Comparison of ENCODE assay signal across 19 cellular contexts in genomic region chr13:73985789-73986188, GRCh38.
A peak's percentile ranks its signal among the peaks of the same experiment; 100 is the strongest.
DNase-seq lines count a peak whose midpoint lies in the region; ATAC-seq, FAIRE-seq and TF ChIP-seq lines count a peak whose summit lies in the region.
"Had no signal": no experiment of that assay in that cellular context is flagged by ENCODE, and none has a peak within 500 bp of the region (broad histone marks: within the 10 kb centered on the region; RNA-seq: fewer than 3 reads in every experiment).

No MANE protein-coding gene starts in this region.

- CTCF ChIA-PET in T-cell (lab: Charles Lee): interaction anchor here (0.6 to 1.8 kb wide), 12 partner anchors 14 to 302 kb away, joined by 3 to 9 read pairs (median 4); no protein-coding TSS in a partner anchor

- FAIRE-seq in HTR-8/SVneo (lab: Jason Lieb, UNC): no peak
- FAIRE-seq: G401.6, GM12878, RCC 7860 had no signal

- no peaks in the 10 kb centered on the region for H3K9me3 Mint-ChIP-seq in T-cell
- no peaks in the 10 kb centered on the region for H3K9me3 Mint-ChIP-seq in activated naive CD8-positive, alpha-beta T cell treated with anti-CD3 and anti-CD28 coated beads, Interleukin-2, amount 50 U/mL, for 24 hours

- H3K27me3 ChIP-seq in cardiac muscle cell: no peaks in the 10 kb centered on the region
- no peaks in the 10 kb centered on the region for H3K27me3 ChIP-seq in ascending aorta
- H3K27me3 ChIP-seq: adrenal gland had no signal

- no peaks in the 10 kb centered on the region for H3K27me3 Mint-ChIP-seq in T-cell
- H3K27me3 Mint-ChIP-seq in activated naive CD8-positive, alpha-beta T cell treated with anti-CD3 and anti-CD28 coated beads, Interleukin-2, amount 50 U/mL, for 24 hours: no peaks in the 10 kb centered on the region

- no peaks in the 10 kb centered on the region for H3K36me3 ChIP-seq in cardiac muscle cell
- H3K36me3 ChIP-seq in ascending aorta: no peaks in the 10 kb centered on the region
- H3K36me3 ChIP-seq: adrenal gland, lower lobe of right lung, thoracic aorta had no signal

- H3K9me3 ChIP-seq in cardiac muscle cell (ENCODE audit: low read depth): no peaks in the 10 kb centered on the region
- no peaks in the 10 kb centered on the region for H3K9me3 ChIP-seq in ascending aorta
- H3K9me3 ChIP-seq: adrenal gland, lower lobe of right lung, thoracic aorta had no signal

- H3K4me3 Mint-ChIP-seq in T-cell: peak overlapping the region; percentile 68 to 82 (median 71)
- peak overlapping the region; percentile 75 for H3K4me3 Mint-ChIP-seq in activated naive CD8-positive, alpha-beta T cell treated with anti-CD3 and anti-CD28 coated beads, Interleukin-2, amount 50 U/mL, for 24 hours

- H3K4me1 Mint-ChIP-seq in T-cell: peaks cover 43 to 46% (median 44%) of the 10 kb centered on the region in 3 donors
- peaks cover 54% of the 10 kb centered on the region for H3K4me1 Mint-ChIP-seq in activated naive CD8-positive, alpha-beta T cell treated with anti-CD3 and anti-CD28 coated beads, Interleukin-2, amount 50 U/mL, for 24 hours

- no peak for TF ChIP-seq CTCF in cardiac muscle cell (IDR thresholded peaks at IDR 0.05; ENCODE audit: low read depth, low read length)
- no peak for TF ChIP-seq CTCF in ascending aorta (IDR thresholded peaks at IDR 0.05)

- peak in 1 of 2 donors; percentile 14 for DNase-seq in cardiac muscle cell (ENCODE audit: low read depth in 1 of 2, low spot score in 1 of 2)
- DNase-seq in cardiac septum (ENCODE audit: low spot score): no peak
- peak in 10 of 34 experiments; percentile 6 to 26 (median 14) for DNase-seq in T-cell
- no peak for DNase-seq in activated naive CD8-positive, alpha-beta T cell treated with anti-CD3 and anti-CD28 coated beads, Interleukin-2, amount 50 U/mL, for 24 hours
- no peak for DNase-seq in activated gamma-delta T cell (lab: John Stamatoyannopoulos, UW)
- DNase-seq in HTR-8/SVneo (ENCODE audit: insufficient read length, low spot score): no peak
- no peak for DNase-seq in ascending aorta (ENCODE audit: low spot score in 2 of 2)
- DNase-seq: adrenal gland; effector CD4-positive, alpha-beta T cell; head of caudate nucleus; lower lobe of right lung; MV-4-11; stimulated activated CD4-positive, alpha-beta T cell treated with anti-CD3 and anti-CD28 coated beads, Interleukin-2, amount 100 ng/mL, for 48 hours had no signal

- H3K4me1 ChIP-seq in cardiac muscle cell (ENCODE audit: low read depth) (peaks cover 53% of the 10 kb centered on the region), ascending aorta (peaks cover 0 to 3% of the 10 kb centered on the region in 2 donors)
- H3K4me1 ChIP-seq: adrenal gland, lower lobe of right lung had no signal

- H3K4me3 ChIP-seq in cardiac muscle cell: no peak overlapping the region
- no peak overlapping the region for H3K4me3 ChIP-seq in ascending aorta
- H3K4me3 ChIP-seq: adrenal gland, GM12878, lower lobe of right lung, SK-N-MC, thoracic aorta had no signal

- peaks cover 26% of the 10 kb centered on the region for H3K36me3 Mint-ChIP-seq in T-cell
- H3K36me3 Mint-ChIP-seq in activated naive CD8-positive, alpha-beta T cell treated with anti-CD3 and anti-CD28 coated beads, Interleukin-2, amount 50 U/mL, for 24 hours (ENCODE audit: low read depth): peaks cover 5% of the 10 kb centered on the region

- intact Hi-C loops in cardiac septum (cut with DNase I): loop anchor here (10.0 kb wide), 1 partner anchor 149 kb away; the partner anchor contains the start of gene KLF12
- intact Hi-C loops in ascending aorta (cut with DNase I): no loop called here

- H3K27ac Mint-ChIP-seq in T-cell: peak overlapping the region; percentile 93 to 97
- H3K27ac Mint-ChIP-seq in activated naive CD8-positive, alpha-beta T cell treated with anti-CD3 and anti-CD28 coated beads, Interleukin-2, amount 50 U/mL, for 24 hours: peak overlapping the region; percentile 94

- H3K27ac ChIP-seq in cardiac muscle cell (peak overlapping the region; percentile 59), ascending aorta (no peak overlapping the region)
- H3K27ac ChIP-seq: adrenal gland, lower lobe of right lung, SK-N-MC, thoracic aorta had no signal

- peak; percentile 29 to 56 (median 48) for ATAC-seq in T-cell (replicated peaks in 1 of 4)
- ATAC-seq in activated naive CD8-positive, alpha-beta T cell treated with anti-CD3 and anti-CD28 coated beads, Interleukin-2, amount 50 U/mL, for 24 hours: no peak
- ATAC-seq in HG02870 (IDR thresholded peaks at IDR 0.05; ENCODE audit: unreplicated experiment): no peak
- ATAC-seq: GM12878 had no signal

- POLR2A ChIA-PET in T-cell (lab: Charles Lee): interaction anchor here (0.5 to 0.9 kb wide), 5 partner anchors 9 to 1341 kb away, joined by 3 to 8 read pairs (median 3); no protein-coding TSS in a partner anchor

Comparison
In these comparisons a context has a peak if more than half of its experiments do, and no peak if none do; other contexts are left out.
1. ATAC-seq: peak in T-cell (4 of 4); none in activated naive CD8-positive, alpha-beta T cell treated with anti-CD3 and anti-CD28 coated beads, Interleukin-2, amount 50 U/mL, for 24 hours (single experiment) and HG02870 (single experiment).